In the genomic region with DNA sequence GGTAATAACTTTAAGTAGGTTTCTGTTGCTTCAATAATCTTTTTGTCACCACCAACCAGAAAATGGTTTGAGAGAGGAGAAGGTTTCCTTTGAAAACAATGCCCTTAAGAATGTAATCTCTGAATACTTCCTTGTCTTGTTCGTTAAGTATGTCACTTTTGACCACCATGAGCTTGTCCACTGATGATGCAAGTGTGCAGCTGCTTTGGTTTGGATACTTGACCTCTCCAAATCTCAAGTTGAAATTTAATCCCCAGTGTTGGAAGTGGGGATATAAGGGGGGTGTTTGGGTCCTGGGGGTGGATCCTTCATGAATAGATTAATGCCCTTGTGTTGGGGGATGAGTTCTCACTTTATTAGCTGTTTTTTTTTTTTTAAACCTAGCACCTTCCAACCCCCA, we compare ENCODE assay signal across 9 cellular contexts.
"Had no signal": no experiment of that assay in that cellular context is flagged by ENCODE, and none has a peak within 500 bp of the region (broad histone marks: within the 10 kb centered on the region; RNA-seq: fewer than 3 reads in every experiment).

No MANE protein-coding gene starts in this region.

- H3K4me1 ChIP-seq: HAP-1 had no signal

- H3K4me3 Mint-ChIP-seq: HFFc6, IgD-negative memory B cell had no signal

- H3K4me1 Mint-ChIP-seq: IgD-negative memory B cell had no signal

- H3K9me3 ChIP-seq: HAP-1 had no signal

- H3K27me3 Mint-ChIP-seq: IgD-negative memory B cell had no signal

- H3K9ac ChIP-seq: GM23248 had no signal

- H3K36me3 ChIP-seq: HAP-1 had no signal

- H2AFZ ChIP-seq: GM23248 had no signal

- FAIRE-seq: HepG2 had no signal

- H3K36me3 Mint-ChIP-seq: IgD-negative memory B cell had no signal

- H3K27ac Mint-ChIP-seq: HFFc6, IgD-negative memory B cell had no signal

- H3K4me3 ChIP-seq: GM23248, HAP-1 had no signal

- H3K27ac ChIP-seq: GM23248, HL-60 had no signal

- DNase-seq: GM23248, GOT3, H7, HFFc6, KBM-7 had no signal
